11 cellular contexts compared by ENCODE assay signal in genomic region chr11:44607324-44607962, GRCh38. TPM values are rescaled to one million over a fixed set of nuclear protein-coding genes. Genes with fewer than 3 reads are reported as not detected.
DNase-seq lines count a peak whose midpoint lies in the region; ATAC-seq and TF ChIP-seq lines count a peak whose summit lies in the region.
"Had no signal": no experiment of that assay in that cellular context is flagged by ENCODE, and none has a peak within 500 bp of the region (broad histone marks: within the 10 kb centered on the region; RNA-seq: fewer than 3 reads in every experiment).

No MANE protein-coding gene starts in this region.

- no peaks in the 10 kb centered on the region for H3K9me3 Mint-ChIP-seq in MCF 10A (ENCODE audit: unreplicated experiment)
- H3K9me3 Mint-ChIP-seq in T-cell: no peaks in the 10 kb centered on the region

- no peaks in the 10 kb centered on the region for H3K4me1 ChIP-seq in breast epithelium
- H3K4me1 ChIP-seq in esophagus muscularis mucosa: peaks cover 33 to 63% (median 58%) of the 10 kb centered on the region in 4 donors
- H3K4me1 ChIP-seq in stomach smooth muscle (ENCODE audit: control insufficient read depth, insufficient read depth, low read length): peaks cover 55% of the 10 kb centered on the region
- H3K4me1 ChIP-seq: HAP-1 had no signal

- no peak for TF ChIP-seq EP300 in esophagus muscularis mucosa (IDR thresholded peaks at IDR 0.05)

- CTCF ChIA-PET in MCF 10A (lab: Yijun Ruan, JAX): interaction anchor here (1.2 kb wide), 1 partner anchor 10 kb away, joined by 4 read pairs; no protein-coding TSS in a partner anchor
- CTCF ChIA-PET in T-cell (lab: Charles Lee): interaction anchor here (0.6 to 1.4 kb wide), 3 partner anchors 10 to 51 kb away, joined by 3 to 7 read pairs (median 4); no protein-coding TSS in a partner anchor

- no peak overlapping the region for H3K4me3 Mint-ChIP-seq in MCF 10A (ENCODE audit: unreplicated experiment)
- H3K4me3 Mint-ChIP-seq in T-cell: no peak overlapping the region

- TF ChIP-seq CTCF in MCF 10A (IDR thresholded peaks at IDR 0.05; ENCODE audit: unreplicated experiment) (no peak), breast epithelium (IDR thresholded peaks at IDR 0.05) (no peak), esophagus muscularis mucosa (IDR thresholded peaks at IDR 0.05) (no peak)

- TF ChIP-seq POLR2A in breast epithelium (IDR thresholded peaks at IDR 0.05) (no peak), esophagus muscularis mucosa (IDR thresholded peaks at IDR 0.05; ENCODE audit: low read depth) (no peak)

- intact Hi-C loops in MCF 10A (cut with micrococcal nuclease) (no loop called here), breast epithelium (cut with DNase I; ENCODE audit: low total_unique reads) (no loop called here), esophagus muscularis mucosa (cut with DNase I) (no loop called here), left colon (cut with DNase I, micrococcal nuclease) (no loop called here)

- H3K9me3 ChIP-seq in breast epithelium (no peaks in the 10 kb centered on the region), esophagus muscularis mucosa (no peaks in the 10 kb centered on the region), stomach smooth muscle (ENCODE audit: control insufficient read depth in 2 of 2, low read length in 2 of 2) (no peaks in the 10 kb centered on the region)
- H3K9me3 ChIP-seq: HAP-1 had no signal

- peak overlapping the region; percentile 23 for H3K27ac Mint-ChIP-seq in MCF 10A (ENCODE audit: low read depth, unreplicated experiment)
- peak overlapping the region; percentile 92 to 94 for H3K27ac Mint-ChIP-seq in T-cell

- no peak overlapping the region for H3K9ac ChIP-seq in stomach smooth muscle (ENCODE audit: low read length in 2 of 2)

- H3K27me3 Mint-ChIP-seq in MCF 10A (ENCODE audit: insufficient read depth, unreplicated experiment) (no peaks in the 10 kb centered on the region), T-cell (no peaks in the 10 kb centered on the region)

- POLR2A ChIA-PET in MCF 10A (lab: Yijun Ruan, JAX) (interaction anchor here (0.8 to 1.5 kb wide), 4 partner anchors 9 to 49 kb away, joined by 3 to 9 read pairs (median 3); partner anchors contain the start of gene CD82), T-cell (lab: Charles Lee) (interaction anchor here in 1 of 2 donors (1.0 kb wide), 1 partner anchor 11 kb away, joined by 3 read pairs; no protein-coding TSS in a partner anchor)

- H3K4me3 ChIP-seq in breast epithelium (no peak overlapping the region), esophagus muscularis mucosa (no peak overlapping the region), stomach smooth muscle (ENCODE audit: low read length in 2 of 2) (no peak overlapping the region)
- H3K4me3 ChIP-seq: HAP-1 had no signal

- DNase-seq in MCF 10A (ENCODE audit: unreplicated experiment): peak; percentile 24
- DNase-seq in breast epithelium (ENCODE audit: low spot score in 2 of 2): no peak
- no peak for DNase-seq in T-cell
- DNase-seq in esophagus muscularis mucosa (ENCODE audit: extremely low spot score): no peak
- DNase-seq in MV-4-11 (lab: John Stamatoyannopoulos, UW): no peak
- DNase-seq in left colon: no peak
- DNase-seq: glutamatergic neuron, NCI-H446 had no signal

- H3K36me3 ChIP-seq in breast epithelium (no peaks in the 10 kb centered on the region), esophagus muscularis mucosa (peaks cover 0 to 29% (median 21%) of the 10 kb centered on the region in 4 donors), stomach smooth muscle (ENCODE audit: control insufficient read depth in 2 of 2, insufficient read depth in 2 of 2, low read length in 2 of 2) (peaks cover 0 to 3% of the 10 kb centered on the region in 2 donors)
- H3K36me3 ChIP-seq: HAP-1 had no signal

- WGBS in esophagus muscularis mucosa: 70% methylated on average over 6 of the region's 6 CpGs

- no peak overlapping the region for H3K27ac ChIP-seq in breast epithelium
- peak overlapping the region; percentile 16 to 56 (median 34) for H3K27ac ChIP-seq in esophagus muscularis mucosa (replicated peaks in 1 of 4)
- H3K27ac ChIP-seq in stomach smooth muscle (ENCODE audit: low read length): peak overlapping the region; percentile 11

- peaks cover 16% of the 10 kb centered on the region for H3K4me1 Mint-ChIP-seq in MCF 10A (ENCODE audit: insufficient read depth, unreplicated experiment)
- H3K4me1 Mint-ChIP-seq in T-cell: peaks cover 42 to 69% (median 47%) of the 10 kb centered on the region in 3 donors

- H3K36me3 Mint-ChIP-seq in MCF 10A (ENCODE audit: insufficient read depth, unreplicated experiment) (peaks cover 56% of the 10 kb centered on the region), T-cell (peaks cover 36% of the 10 kb centered on the region)

- ATAC-seq in T-cell (replicated peaks in 1 of 4) (no peak), GM18861 (IDR thresholded peaks at IDR 0.05; ENCODE audit: unreplicated experiment) (no peak), left colon (no peak)

- BruUV-seq in MCF 10A (replicated peaks; lab: Mats Ljungman, UMichigan): no TSS peak

- H3K27me3 ChIP-seq in breast epithelium (no peaks in the 10 kb centered on the region), esophagus muscularis mucosa (no peaks in the 10 kb centered on the region), stomach smooth muscle (ENCODE audit: control insufficient read depth in 1 of 2, insufficient read depth in 2 of 2, low read length in 2 of 2) (no peaks in the 10 kb centered on the region)

RNA-seq across cellular contexts. Expression of gene CD82, which starts 42.0 kb away (rescaled TPM):
- total RNA-seq in MCF 10A (2022): 50.9 and 114 TPM in 2 replicates
- 10 to 100 TPM; 12.0 to 40.4 (median 38.0) TPM for total RNA-seq in breast epithelium
- 10 to 100 TPM; 53.4 to 99.6 (median 69.0) TPM for total RNA-seq in T-cell
- 10 to 100 TPM; 11.0 to 20.6 (median 16.3) TPM for total RNA-seq in esophagus muscularis mucosa
- 10 to 100 TPM; 30.0 to 36.1 TPM for total RNA-seq in left colon

Comparison
In these comparisons a context has a peak if more than half of its experiments do, and no peak if none do; other contexts are left out.
1. H3K27ac ChIP-seq: peak in esophagus muscularis mucosa (4 of 4) and stomach smooth muscle (single experiment); none in breast epithelium (0 of 2).